ENCODE assay signal across 12 cellular contexts in genomic region chr1:6349254-6349943, GRCh38. TPM values are rescaled to one million over a fixed set of nuclear protein-coding genes. Genes with fewer than 3 reads are reported as not detected.
DNase-seq lines count a peak whose midpoint lies in the region; ATAC-seq and TF ChIP-seq lines count a peak whose summit lies in the region.
"Had no signal": no experiment of that assay in that cellular context is flagged by ENCODE, and none has a peak within 500 bp of the region (broad histone marks: within the 10 kb centered on the region; RNA-seq: fewer than 3 reads in every experiment).

No MANE protein-coding gene starts in this region.

- no peak for TF ChIP-seq CTCF in PC-3 (conservative IDR thresholded peaks at IDR 0.05; ENCODE audit: low read depth, low read length)

- H3K4me3 Mint-ChIP-seq in activated CD4-positive, alpha-beta T cell treated with anti-CD3 and anti-CD28 coated beads for 36 hours, result no peak overlapping the region
- peak overlapping the region; percentile 64 for H3K4me3 Mint-ChIP-seq in central memory CD8-positive, alpha-beta T cell
- H3K4me3 Mint-ChIP-seq in natural killer cell treated with Interleukin-12 subunit alpha and Interleukin-12 subunit beta and Interleukin-15 and Interleukin-18, amount 100 ng/mL, for 72 hours, result peak overlapping the region; percentile 80

- no peak overlapping the region for H3K4me3 ChIP-seq in PC-3 (ENCODE audit: low read length)
- H3K4me3 ChIP-seq: right lobe of liver had no signal

- peak; percentile 20 for DNase-seq in activated CD4-positive, alpha-beta T cell treated with anti-CD3 and anti-CD28 coated beads for 36 hours
- no peak for DNase-seq in activated CD4-positive, alpha-beta T cell treated with anti-CD3 and anti-CD28 coated beads, Interleukin-2, amount 50 U/mL, for 48 hours
- DNase-seq in PC-3 (no peak), HK-2 (ENCODE audit: unreplicated experiment) (no peak)
- no peak for DNase-seq in central memory CD8-positive, alpha-beta T cell (ENCODE audit: low spot score in 2 of 2)
- no peak for DNase-seq in natural killer cell treated with Interleukin-12 subunit alpha and Interleukin-12 subunit beta and Interleukin-15 and Interleukin-18, amount 100 ng/mL, for 72 hours (ENCODE audit: low spot score)
- DNase-seq: NCI-H1105, NCI-H2227 treated with DMSO at 0.1 percent for 48 hours, right lobe of liver, SK-N-SH had no signal

- no TSS peak for BruUV-seq in PC-3 (replicated peaks; lab: Mats Ljungman, UMichigan)

- no peak overlapping the region for H3K4me2 ChIP-seq in PC-3 (ENCODE audit: low read length)
- H3K4me2 ChIP-seq: SK-N-SH had no signal

- CTCF ChIA-PET in activated CD4-positive, alpha-beta T cell treated with anti-CD3 and anti-CD28 coated beads for 36 hours (lab: Charles Lee), result interaction anchor here (0.5 to 3.9 kb wide), 15 partner anchors 8 to 1942 kb away, joined by 3 to 40 read pairs (median 5); partner anchors contain the start of gene ACOT7
- CTCF ChIA-PET in PC-3 (lab: Charles Lee), result interaction anchor here (0.7 to 1.9 kb wide), 3 partner anchors 8 to 145 kb away, joined by 3 to 9 read pairs (median 6); no protein-coding TSS in a partner anchor

- H2AFZ ChIP-seq in PC-3 (ENCODE audit: low read length), result no peak overlapping the region

- H4K20me1 ChIP-seq in PC-3 (ENCODE audit: low read length), result no peaks in the 10 kb centered on the region

- POLR2A ChIA-PET in activated CD4-positive, alpha-beta T cell treated with anti-CD3 and anti-CD28 coated beads for 36 hours (lab: Charles Lee), result interaction anchor here (0.6 to 1.2 kb wide), 3 partner anchors 12 to 1805 kb away, joined by 3 to 7 read pairs (median 3); no protein-coding TSS in a partner anchor
- POLR2A ChIA-PET in PC-3 (lab: Charles Lee; ENCODE audit: unreplicated experiment), result no interaction called here

- peaks cover 18% of the 10 kb centered on the region for H3K4me1 Mint-ChIP-seq in activated CD4-positive, alpha-beta T cell treated with anti-CD3 and anti-CD28 coated beads for 36 hours
- H3K4me1 Mint-ChIP-seq in central memory CD8-positive, alpha-beta T cell, result peaks cover 29% of the 10 kb centered on the region
- peaks cover 25 to 26% of the 10 kb centered on the region in 2 donors for H3K4me1 Mint-ChIP-seq in natural killer cell treated with Interleukin-12 subunit alpha and Interleukin-12 subunit beta and Interleukin-15 and Interleukin-18, amount 100 ng/mL, for 72 hours (ENCODE audit: low read depth in 2 of 2)

- no peaks in the 10 kb centered on the region for H3K9me2 ChIP-seq in PC-3 (replicated peaks; ENCODE audit: low read length)
- H3K9me2 ChIP-seq: SK-N-SH had no signal

- peaks cover 4% of the 10 kb centered on the region for H3K36me3 Mint-ChIP-seq in activated CD4-positive, alpha-beta T cell treated with anti-CD3 and anti-CD28 coated beads for 36 hours (ENCODE audit: low read depth)
- H3K36me3 Mint-ChIP-seq in central memory CD8-positive, alpha-beta T cell (ENCODE audit: insufficient read depth), result peaks cover 6% of the 10 kb centered on the region
- H3K36me3 Mint-ChIP-seq in natural killer cell treated with Interleukin-12 subunit alpha and Interleukin-12 subunit beta and Interleukin-15 and Interleukin-18, amount 100 ng/mL, for 72 hours, result no peaks in the 10 kb centered on the region

- peaks cover 3% of the 10 kb centered on the region; the same call in 1 of the 2 replicates for H3K36me3 ChIP-seq in PC-3 (ENCODE audit: low read depth, low read length)
- H3K36me3 ChIP-seq: right lobe of liver had no signal

- peak overlapping the region; percentile 56 for H3K27ac Mint-ChIP-seq in activated CD4-positive, alpha-beta T cell treated with anti-CD3 and anti-CD28 coated beads for 36 hours
- H3K27ac Mint-ChIP-seq in central memory CD8-positive, alpha-beta T cell (ENCODE audit: low read depth), result peak overlapping the region; percentile 67
- peak overlapping the region; percentile 96 to 98 for H3K27ac Mint-ChIP-seq in natural killer cell treated with Interleukin-12 subunit alpha and Interleukin-12 subunit beta and Interleukin-15 and Interleukin-18, amount 100 ng/mL, for 72 hours

- H3K4me1 ChIP-seq in PC-3 (ENCODE audit: insufficient read depth, low read length), result peaks cover 41% of the 10 kb centered on the region

- peak; percentile 2 for ATAC-seq in activated CD4-positive, alpha-beta T cell treated with anti-CD3 and anti-CD28 coated beads for 36 hours
- ATAC-seq in PC-3, result no peak
- ATAC-seq in central memory CD8-positive, alpha-beta T cell (replicated peaks; ENCODE audit: extremely low read depth, poor library complexity, severe bottlenecking), result no peak
- peak; percentile 1 to 36 for ATAC-seq in natural killer cell treated with Interleukin-12 subunit alpha and Interleukin-12 subunit beta and Interleukin-15 and Interleukin-18, amount 100 ng/mL, for 72 hours
- ATAC-seq in GM21360 (IDR thresholded peaks at IDR 0.05; ENCODE audit: unreplicated experiment), result no peak
- no peak for ATAC-seq in GM21423 (IDR thresholded peaks at IDR 0.05; ENCODE audit: unreplicated experiment)

- no peaks in the 10 kb centered on the region for H3K27me3 ChIP-seq in PC-3 (ENCODE audit: low read length)
- H3K27me3 ChIP-seq: right lobe of liver had no signal

- no peaks in the 10 kb centered on the region for H3K9me3 ChIP-seq in PC-3 (ENCODE audit: low read length)
- H3K9me3 ChIP-seq: right lobe of liver, SK-N-SH had no signal

- no peaks in the 10 kb centered on the region for H3K27me3 Mint-ChIP-seq in activated CD4-positive, alpha-beta T cell treated with anti-CD3 and anti-CD28 coated beads for 36 hours
- H3K27me3 Mint-ChIP-seq in central memory CD8-positive, alpha-beta T cell, result no peaks in the 10 kb centered on the region
- no peaks in the 10 kb centered on the region for H3K27me3 Mint-ChIP-seq in natural killer cell treated with Interleukin-12 subunit alpha and Interleukin-12 subunit beta and Interleukin-15 and Interleukin-18, amount 100 ng/mL, for 72 hours

- peaks cover 53% of the 10 kb centered on the region for H3K79me2 ChIP-seq in PC-3 (ENCODE audit: low read length)

- intact Hi-C loops in activated CD4-positive, alpha-beta T cell treated with anti-CD3 and anti-CD28 coated beads for 36 hours (cut with DNase I, micrococcal nuclease), result loop anchor here (2.0 to 5.0 kb wide), 2 partner anchors 47 to 128 kb away; no protein-coding TSS in a partner anchor
- intact Hi-C loops in PC-3 (cut with micrococcal nuclease), result loop anchor here (2.0 kb wide), 1 partner anchor 13 kb away; no protein-coding TSS in a partner anchor

- peak overlapping the region; percentile 88 for H3K27ac ChIP-seq in PC-3 (ENCODE audit: low read length)

- peaks cover 3% of the 10 kb centered on the region for H3F3A ChIP-seq in PC-3 (ENCODE audit: low read length, unreplicated experiment)

- no peaks in the 10 kb centered on the region for H3K9me3 Mint-ChIP-seq in activated CD4-positive, alpha-beta T cell treated with anti-CD3 and anti-CD28 coated beads for 36 hours (ENCODE audit: low read depth)
- H3K9me3 Mint-ChIP-seq in central memory CD8-positive, alpha-beta T cell, result no peaks in the 10 kb centered on the region
- H3K9me3 Mint-ChIP-seq in natural killer cell treated with Interleukin-12 subunit alpha and Interleukin-12 subunit beta and Interleukin-15 and Interleukin-18, amount 100 ng/mL, for 72 hours, result no peaks in the 10 kb centered on the region

- peak overlapping the region; percentile 65 for H3K9ac ChIP-seq in PC-3 (ENCODE audit: low read length)
- H3K9ac ChIP-seq: SK-N-SH had no signal

RNA-seq across cellular contexts. Expression of gene ACOT7, which starts 44.2 kb away (rescaled TPM):
- total RNA-seq in activated CD4-positive, alpha-beta T cell treated with anti-CD3 and anti-CD28 coated beads for 36 hours, result 10 to 100 TPM; 93.8 to 99.2 TPM
- total RNA-seq in PC-3 (2014; rRNA removed), result 164 and 165 TPM in 2 replicates
- 10 to 100 TPM; 49.5 to 87.5 TPM for total RNA-seq in natural killer cell treated with Interleukin-12 subunit alpha and Interleukin-12 subunit beta and Interleukin-15 and Interleukin-18, amount 100 ng/mL, for 72 hours

Comparison
In these comparisons a context has a peak if more than half of its experiments do, and no peak if none do; other contexts are left out.
1. ATAC-seq: peak in activated CD4-positive, alpha-beta T cell treated with anti-CD3 and anti-CD28 coated beads for 36 hours (single experiment) and natural killer cell treated with Interleukin-12 subunit alpha and Interleukin-12 subunit beta and Interleukin-15 and Interleukin-18, amount 100 ng/mL, for 72 hours (2 of 2); none in PC-3 (single experiment), central memory CD8-positive, alpha-beta T cell (single experiment), GM21360 (single experiment) and GM21423 (single experiment).
2. Peak in every context shown above with its lines, with median percentiles within 50 percentile points of each other: H3K27ac Mint-ChIP-seq.